ENCODE assay signal across 8 cellular contexts in genomic region chr19:50461066-50461875, GRCh38. TPM values are rescaled to one million over a fixed set of nuclear protein-coding genes. Genes with fewer than 3 reads are reported as not detected.
DNase-seq lines count a peak whose midpoint lies in the region; ATAC-seq and TF ChIP-seq lines count a peak whose summit lies in the region.

No MANE protein-coding gene starts in this region.

- no peaks in the 10 kb centered on the region for H3K79me2 ChIP-seq in OCI-LY3 (ENCODE audit: low read length)

- H3K27ac ChIP-seq in OCI-LY3 (ENCODE audit: low read length) (peak overlapping the region; percentile 88), tibial artery (no peak overlapping the region)

- H3K27me3 ChIP-seq in OCI-LY3 (ENCODE audit: low read depth, low read length) = no peaks in the 10 kb centered on the region
- H3K27me3 ChIP-seq in tibial artery = peaks cover 0 to 88% of the 10 kb centered on the region in 2 donors

- TF ChIP-seq CTCF in OCI-LY3 (IDR thresholded peaks at IDR 0.05; ENCODE audit: low read depth, low read length) (peak; percentile 94), fibroblast of mammary gland (conservative IDR thresholded peaks at IDR 0.05; ENCODE audit: control insufficient read depth, insufficient read depth, low read depth, low read length) (peak; percentile 88), tibial artery (IDR thresholded peaks at IDR 0.05) (peak; percentile 58 to 66)

- H3K4me1 ChIP-seq in OCI-LY3 (ENCODE audit: low read length) (peaks cover 25% of the 10 kb centered on the region), tibial artery (no peaks in the 10 kb centered on the region)

- H3K36me3 ChIP-seq in OCI-LY3 (replicated peaks; ENCODE audit: low read depth, low read length) (no peaks in the 10 kb centered on the region), tibial artery (no peaks in the 10 kb centered on the region)

- peak overlapping the region; percentile 7; the same call in 1 of the 2 replicates for H3K4me3 ChIP-seq in OCI-LY3 (ENCODE audit: low read length)
- H3K4me3 ChIP-seq in fibroblast of mammary gland (ENCODE audit: control insufficient read depth, low read depth, low read length) = no peak overlapping the region
- no peak overlapping the region for H3K4me3 ChIP-seq in tibial artery

- no peak for ATAC-seq in HG02588 (IDR thresholded peaks at IDR 0.05; ENCODE audit: unreplicated experiment)

- H4K20me1 ChIP-seq in OCI-LY3 (ENCODE audit: insufficient read depth, low read length) = no peaks in the 10 kb centered on the region

- peak overlapping the region; percentile 37; the same call in 1 of the 2 replicates for H2AFZ ChIP-seq in OCI-LY3 (ENCODE audit: low read depth, low read length)

- intact Hi-C loops in tibial artery (cut with DNase I; ENCODE audit: low total_unique reads) = no loop called here

- H3K9me3 ChIP-seq in OCI-LY3 (ENCODE audit: insufficient read depth, low read length) (no peaks in the 10 kb centered on the region), tibial artery (no peaks in the 10 kb centered on the region)

- peak; percentile 30 for DNase-seq in GM04504 (ENCODE audit: low read depth)
- DNase-seq in HT-29 (ENCODE audit: low spot score) = peak; percentile 94
- DNase-seq in activated T-cell treated with anti-CD3 and anti-CD28 coated beads, Interleukin-2, amount 50 U/mL, for 1 hour = peak; percentile 65
- peak; percentile 65 for DNase-seq in fibroblast of mammary gland (ENCODE audit: low read depth)
- peak in 37 of 56 donors; percentile 1 to 66 (median 17) for DNase-seq in nucleus accumbens (lab: John Stamatoyannopoulos, UW)
- DNase-seq in tibial artery = peak in 1 of 2 donors; percentile 58

- H3K4me2 ChIP-seq in OCI-LY3 (ENCODE audit: low read length) = peak overlapping the region; percentile 69

- peak overlapping the region; percentile 72 for H3K9ac ChIP-seq in OCI-LY3 (ENCODE audit: low read length)

RNA-seq across cellular contexts. Expression of gene EMC10, which starts 15.0 kb away (rescaled TPM):
- 324 and 336 TPM in 2 replicates for total RNA-seq in HT-29 (2014; rRNA removed; shearing (Covaris generic))

RNA-seq across cellular contexts. Expression of gene GARIN5A, which starts 15.4 kb away (rescaled TPM):
- total RNA-seq in HT-29 (2014; rRNA removed; shearing (Covaris generic)) = 2.8 and 6.5 TPM in 2 replicates

RNA-seq across cellular contexts. Expression of gene MYBPC2, which starts 28.6 kb away (rescaled TPM):
- total RNA-seq in HT-29 (2014; rRNA removed; shearing (Covaris generic)) = 0.05 TPM in 1 of 2 replicates, not detected in the other

RNA-seq across cellular contexts. Expression of gene SPIB, which starts 42.5 kb away (rescaled TPM):
- not detected in 2 replicates for total RNA-seq in HT-29 (2014; rRNA removed; shearing (Covaris generic))

RNA-seq across cellular contexts. Expression of gene JOSD2, which starts 49.7 kb away (rescaled TPM):
- 89.2 and 92.5 TPM in 2 replicates for total RNA-seq in HT-29 (2014; rRNA removed; shearing (Covaris generic))
